ENCODE assay signal across 8 cellular contexts in genomic region chr14:106044949-106045596, GRCh38.
DNase-seq lines count a peak whose midpoint lies in the region; ATAC-seq and TF ChIP-seq lines count a peak whose summit lies in the region.

No MANE protein-coding gene starts in this region.

- no peak overlapping the region for H3K4me2 ChIP-seq in osteoblast (ENCODE audit: insufficient read depth, low read length)

- H3K27me3 Mint-ChIP-seq in Caco-2 (ENCODE audit: insufficient read depth, unreplicated experiment), result peaks cover 3% of the 10 kb centered on the region
- H3K27me3 Mint-ChIP-seq in osteocyte (ENCODE audit: unreplicated experiment), result no peaks in the 10 kb centered on the region

- H4K20me1 ChIP-seq in osteoblast (ENCODE audit: insufficient read depth, low read length), result no peaks in the 10 kb centered on the region

- H3K4me1 ChIP-seq in Caco-2 (no peaks in the 10 kb centered on the region), osteoblast (ENCODE audit: insufficient read depth, low read length) (no peaks in the 10 kb centered on the region), gastrocnemius medialis (no peaks in the 10 kb centered on the region)

- ATAC-seq in HG02610 (IDR thresholded peaks at IDR 0.05; ENCODE audit: unreplicated experiment) (peak; percentile 81), SK-N-SH treated with all-trans-retinoic acid at 6 μM for 48 hours (peak; percentile 93), gastrocnemius medialis (no peak), GM21737 (IDR thresholded peaks at IDR 0.05; ENCODE audit: unreplicated experiment) (no peak)

- peak; percentile 39 to 76 for TF ChIP-seq CTCF in Caco-2 (IDR thresholded peaks at IDR 0.05; ENCODE audit: insufficient read depth in 1 of 2, low read depth in 1 of 2, low read length in 1 of 2, severe bottlenecking in 1 of 2, unreplicated experiment in 1 of 2)
- TF ChIP-seq CTCF in osteoblast (IDR thresholded peaks at IDR 0.05; ENCODE audit: extremely low read depth, low read depth, low read length), result peak; percentile 73
- no peak for TF ChIP-seq CTCF in gastrocnemius medialis (IDR thresholded peaks at IDR 0.05 in 4 of 5, conservative IDR thresholded peaks at IDR 0.05 in 1 of 5)
- no peak for TF ChIP-seq CTCF in osteocyte (IDR thresholded peaks at IDR 0.05)

- H3K36me3 Mint-ChIP-seq in Caco-2 (ENCODE audit: insufficient read depth, unreplicated experiment) (no peaks in the 10 kb centered on the region), osteocyte (ENCODE audit: unreplicated experiment) (no peaks in the 10 kb centered on the region)

- no peaks in the 10 kb centered on the region for H3K79me2 ChIP-seq in osteoblast (ENCODE audit: insufficient read depth, low read length)

- H3K36me3 ChIP-seq in Caco-2 (ENCODE audit: control insufficient read depth, insufficient read depth, low read length) (no peaks in the 10 kb centered on the region), osteoblast (ENCODE audit: insufficient read depth, low read length) (no peaks in the 10 kb centered on the region), gastrocnemius medialis (no peaks in the 10 kb centered on the region)

- in situ Hi-C loops in gastrocnemius medialis (cut with MboI; ENCODE audit: low sequenced_read_pairs in 4 of 4), result no loop called here

- no peak overlapping the region for H3K4me3 Mint-ChIP-seq in Caco-2 (ENCODE audit: unreplicated experiment)
- H3K4me3 Mint-ChIP-seq in osteocyte (ENCODE audit: unreplicated experiment), result no peak overlapping the region

- DNase-seq in Caco-2, result peak; percentile 66 to 69
- peak; percentile 84 for DNase-seq in activated naive CD4-positive, alpha-beta T cell treated with anti-CD3 and anti-CD28 coated beads, Interleukin-2, amount 50 U/mL, for 16 hours
- DNase-seq in osteoblast (ENCODE audit: insufficient read length, low spot score, missing footprints), result no peak
- DNase-seq in gastrocnemius medialis, result no peak
- no peak for DNase-seq in osteocyte (ENCODE audit: extremely low spot score, unreplicated experiment)

- POLR2A ChIA-PET in Caco-2 (lab: Charles Lee), result no interaction called here

- peaks cover 20% of the 10 kb centered on the region for H3K9me3 Mint-ChIP-seq in Caco-2 (ENCODE audit: unreplicated experiment)
- peaks cover 50% of the 10 kb centered on the region for H3K9me3 Mint-ChIP-seq in osteocyte (ENCODE audit: unreplicated experiment)

- no peak overlapping the region for H3K27ac Mint-ChIP-seq in Caco-2 (ENCODE audit: unreplicated experiment)
- H3K27ac Mint-ChIP-seq in osteocyte (ENCODE audit: unreplicated experiment), result no peak overlapping the region

- no peak overlapping the region for H3K4me3 ChIP-seq in Caco-2 (ENCODE audit: low read depth, low read length)
- no peak overlapping the region for H3K4me3 ChIP-seq in osteoblast (ENCODE audit: insufficient read depth, low read length)
- H3K4me3 ChIP-seq in gastrocnemius medialis, result no peak overlapping the region

- H3K27me3 ChIP-seq in Caco-2 (replicated peaks; ENCODE audit: control insufficient read depth, insufficient read depth, low read length), result no peaks in the 10 kb centered on the region
- H3K27me3 ChIP-seq in osteoblast (ENCODE audit: insufficient read depth, low read length), result no peaks in the 10 kb centered on the region
- no peaks in the 10 kb centered on the region for H3K27me3 ChIP-seq in gastrocnemius medialis

- no peaks in the 10 kb centered on the region for H3K9me3 ChIP-seq in Caco-2
- H3K9me3 ChIP-seq in osteoblast (ENCODE audit: low read depth, low read length), result no peaks in the 10 kb centered on the region
- no peaks in the 10 kb centered on the region for H3K9me3 ChIP-seq in gastrocnemius medialis

- no peaks in the 10 kb centered on the region for H3K4me1 Mint-ChIP-seq in Caco-2 (ENCODE audit: low read depth, unreplicated experiment)
- no peaks in the 10 kb centered on the region for H3K4me1 Mint-ChIP-seq in osteocyte (ENCODE audit: unreplicated experiment)

- BruUV-seq in Caco-2 (replicated peaks; lab: Mats Ljungman, UMichigan), result no TSS peak

- H2AFZ ChIP-seq in osteoblast (ENCODE audit: low read length), result no peak overlapping the region

- CTCF ChIA-PET in Caco-2 (lab: Charles Lee), result no interaction called here

- no peak for TF ChIP-seq POLR2A in gastrocnemius medialis (IDR thresholded peaks at IDR 0.05)

- intact Hi-C loops in Caco-2 (cut with micrococcal nuclease; ENCODE audit: unreplicated experiment), result no loop called here
- intact Hi-C loops in gastrocnemius medialis (cut with DNase I; ENCODE audit: low total_unique reads), result no loop called here

- H3K27ac ChIP-seq in osteoblast (ENCODE audit: low read depth, low read length), result no peak overlapping the region
- H3K27ac ChIP-seq in gastrocnemius medialis, result no peak overlapping the region

TF ChIP-seq in SK-N-SH treated with all-trans-retinoic acid at 6 μM for 48 hours, 23 proteins besides CTCF, POLR2A, EP300 and RAD21:
- no peak for TF ChIP-seq ZNF70 (CRISPR knock-in tag; IDR thresholded peaks at IDR 0.05)
- TF ChIP-seq POU6F1 (CRISPR knock-in tag; IDR thresholded peaks at IDR 0.05; ENCODE audit: borderline replicate concordance, low read depth), result no peak
- no peak for TF ChIP-seq CSDC2 (CRISPR knock-in tag; IDR thresholded peaks at IDR 0.05)
- TF ChIP-seq CREB5 (CRISPR knock-in tag; IDR thresholded peaks at IDR 0.05; ENCODE audit: low read depth), result no peak
- TF ChIP-seq GLIS3 (CRISPR knock-in tag; IDR thresholded peaks at IDR 0.05), result no peak
- no peak for TF ChIP-seq ZFP3 (CRISPR knock-in tag; IDR thresholded peaks at IDR 0.05)
- no peak for TF ChIP-seq SNAI2 (CRISPR knock-in tag; IDR thresholded peaks at IDR 0.05)
- TF ChIP-seq TCF4 (CRISPR knock-in tag; IDR thresholded peaks at IDR 0.05; ENCODE audit: borderline replicate concordance), result no peak
- TF ChIP-seq ESRRG (CRISPR knock-in tag; IDR thresholded peaks at IDR 0.05), result no peak

Comparison
In these comparisons a context has a peak if more than half of its experiments do, and no peak if none do; other contexts are left out.
1. DNase-seq: peak in Caco-2 (2 of 2) and activated naive CD4-positive, alpha-beta T cell treated with anti-CD3 and anti-CD28 coated beads, Interleukin-2, amount 50 U/mL, for 16 hours (single experiment); none in osteoblast (single experiment), gastrocnemius medialis (0 of 2) and osteocyte (single experiment).
2. CTCF ChIP-seq: peak in Caco-2 (2 of 2) and osteoblast (single experiment); none in gastrocnemius medialis (0 of 5) and osteocyte (single experiment).
3. ATAC-seq: peak in HG02610 (single experiment) and SK-N-SH treated with all-trans-retinoic acid at 6 μM for 48 hours (single experiment); none in gastrocnemius medialis (0 of 2) and GM21737 (single experiment).